8 cellular contexts compared by ENCODE assay signal in genomic region chr16:29700253-29700987, GRCh38. TPM values are rescaled to one million over a fixed set of nuclear protein-coding genes. Genes with fewer than 3 reads are reported as not detected.
DNase-seq lines count a peak whose midpoint lies in the region; ATAC-seq lines count a peak whose summit lies in the region.

No MANE protein-coding gene starts in this region.

- peak; percentile 41 to 44 for ATAC-seq in CD4-positive, CD25-positive, alpha-beta regulatory T cell (ENCODE audit: low read depth in 2 of 2)
- ATAC-seq in GM21528 (IDR thresholded peaks at IDR 0.05; ENCODE audit: low FRiP score, unreplicated experiment): no peak

- H3K4me3 ChIP-seq in CD4-positive, CD25-positive, alpha-beta regulatory T cell (ENCODE audit: low read depth, low read length): peak overlapping the region; percentile 46

- H3K9me3 Mint-ChIP-seq in CD4-positive, CD25-positive, alpha-beta regulatory T cell: peaks cover 0 to 2% (median 0%) of the 10 kb centered on the region in 7 donors

- H3K4me1 Mint-ChIP-seq in CD4-positive, CD25-positive, alpha-beta regulatory T cell: peaks cover 5 to 38% (median 25%) of the 10 kb centered on the region in 4 donors

- H3K27ac Mint-ChIP-seq in CD4-positive, CD25-positive, alpha-beta regulatory T cell: peak overlapping the region; percentile 97 to 98 (median 97)

- H3K4me3 Mint-ChIP-seq in CD4-positive, CD25-positive, alpha-beta regulatory T cell: peak overlapping the region; percentile 57 to 92 (median 86)

- DNase-seq in CD4-positive, CD25-positive, alpha-beta regulatory T cell: peak; percentile 67 to 82 (median 78)
- DNase-seq in HT1080 (ENCODE audit: low read depth) (peak; percentile 83), NOMO-1 treated with DMSO at 0.1 percent for 48 hours (lab: John Stamatoyannopoulos, UW; ENCODE audit: unreplicated experiment) (peak; percentile 77), epidermal melanocyte (ENCODE audit: insufficient read length, low spot score) (peak; percentile 95), mucosa of gallbladder (ENCODE audit: low spot score) (peak; percentile 82)
- DNase-seq in activated CD8-positive, alpha-beta memory T cell treated with anti-CD3 and anti-CD28 coated beads, Interleukin-2, amount 50 U/mL, for 48 hours: peak; percentile 85
- DNase-seq in stimulated activated CD8-positive, alpha-beta memory T cell treated with anti-CD3 and anti-CD28 coated beads, Interleukin-4, amount 100 ng/mL, for 4 hours (ENCODE audit: low read depth in 2 of 2, low spot score in 1 of 2): peak; percentile 46 to 48

- H3K27ac ChIP-seq in CD4-positive, CD25-positive, alpha-beta regulatory T cell (ENCODE audit: insufficient read depth, low read length, poor library complexity, severe bottlenecking): peak overlapping the region; percentile 86

- H3K27me3 Mint-ChIP-seq in CD4-positive, CD25-positive, alpha-beta regulatory T cell: peaks cover 4% of the 10 kb centered on the region

- H3K9me3 ChIP-seq in CD4-positive, CD25-positive, alpha-beta regulatory T cell (ENCODE audit: control insufficient read depth in 2 of 2, low read length in 2 of 2): no peaks in the 10 kb centered on the region

- H3K4me1 ChIP-seq in CD4-positive, CD25-positive, alpha-beta regulatory T cell (ENCODE audit: control insufficient read depth, insufficient read depth, low read length, poor library complexity, severe bottlenecking): peaks cover 31% of the 10 kb centered on the region

- H3K36me3 ChIP-seq in CD4-positive, CD25-positive, alpha-beta regulatory T cell (ENCODE audit: control insufficient read depth, insufficient read depth, low read length): no peaks in the 10 kb centered on the region

- no peaks in the 10 kb centered on the region for H3K36me3 Mint-ChIP-seq in CD4-positive, CD25-positive, alpha-beta regulatory T cell

- no peaks in the 10 kb centered on the region for H3K27me3 ChIP-seq in CD4-positive, CD25-positive, alpha-beta regulatory T cell (ENCODE audit: control insufficient read depth, insufficient read depth, low read length)

RNA-seq across cellular contexts. Expression of gene QPRT, which starts 21.4 kb away (rescaled TPM):
- total RNA-seq in CD4-positive, CD25-positive, alpha-beta regulatory T cell: 2.4 TPM
- 1 to 10 TPM in 1 of 4 donors, under 1 TPM in 3; 0.53 to 2.1 (median 0.69) TPM for polyA plus RNA-seq in CD4-positive, CD25-positive, alpha-beta regulatory T cell
- 1.8 and 2.3 TPM in 2 replicates for total RNA-seq in HT1080 (2014; rRNA removed; shearing (Covaris generic))
- 0.62 and 0.97 TPM in 2 replicates for polyA plus RNA-seq in HT1080 (2015; cell fraction: cytosol; rRNA removed)
- 0.54 and 1.3 TPM in 2 replicates for polyA plus RNA-seq in HT1080 (2015; cell fraction: nucleus; rRNA removed)
- 17.2 TPM for total RNA-seq in mucosa of gallbladder

RNA-seq across cellular contexts. Expression of gene SPN, which starts 37.4 kb away (rescaled TPM):
- 149 TPM for total RNA-seq in CD4-positive, CD25-positive, alpha-beta regulatory T cell
- polyA plus RNA-seq in CD4-positive, CD25-positive, alpha-beta regulatory T cell: 100 to 1,000 TPM; 103 to 135 (median 126) TPM
- total RNA-seq in HT1080 (2014; rRNA removed; shearing (Covaris generic)): 4.1 TPM in 2 replicates
- polyA plus RNA-seq in HT1080 (2015; cell fraction: cytosol; rRNA removed): 12.0 and 12.2 TPM in 2 replicates
- 27.1 and 37.2 TPM in 2 replicates for polyA plus RNA-seq in HT1080 (2015; cell fraction: nucleus; rRNA removed)
- 9.0 TPM for total RNA-seq in mucosa of gallbladder

RNA-seq across cellular contexts. Expression of gene C16orf54, which starts 45.4 kb away (rescaled TPM):
- 89.4 TPM for total RNA-seq in CD4-positive, CD25-positive, alpha-beta regulatory T cell
- 10 to 100 TPM; 31.4 to 84.9 (median 57.2) TPM for polyA plus RNA-seq in CD4-positive, CD25-positive, alpha-beta regulatory T cell
- total RNA-seq in HT1080 (2014; rRNA removed; shearing (Covaris generic)): 0.13 and 1.5 TPM in 2 replicates
- polyA plus RNA-seq in HT1080 (2015; cell fraction: cytosol; rRNA removed): 1.3 and 1.9 TPM in 2 replicates
- polyA plus RNA-seq in HT1080 (2015; cell fraction: nucleus; rRNA removed): 1.3 and 2.3 TPM in 2 replicates
- total RNA-seq in mucosa of gallbladder: 3.0 TPM

Comparison
In these comparisons a context has a peak if more than half of its experiments do, and no peak if none do; other contexts are left out.
1. RNA of gene SPN, which starts 37.4 kb away (total RNA-seq): 149 TPM in CD4-positive, CD25-positive, alpha-beta regulatory T cell (single experiment); 9.0 TPM in mucosa of gallbladder (single experiment) and 4.1 TPM in HT1080; every median in the first group is over 10 times any median in the second.
2. RNA of gene C16orf54, which starts 45.4 kb away (total RNA-seq): 89.4 TPM in CD4-positive, CD25-positive, alpha-beta regulatory T cell (single experiment); 3.0 TPM in mucosa of gallbladder (single experiment) and 0.13 to 1.5 TPM in HT1080; every median in the first group is over 10 times any median in the second.
3. Peak in every context shown above with its lines, with median percentiles within 50 percentile points of each other: DNase-seq.